ENCODE assay signal across 8 cellular contexts in genomic region chr2:36931688-36932087, GRCh38. TPM values are rescaled to one million over a fixed set of nuclear protein-coding genes. Genes with fewer than 3 reads are reported as not detected.
DNase-seq lines count a peak whose midpoint lies in the region; ATAC-seq, FAIRE-seq and TF ChIP-seq lines count a peak whose summit lies in the region.
"Not testable (repeated sequence)": the region's sequence is repeated elsewhere in the genome, so short reads cannot be mapped to it uniquely, and the experiment has no call there.

No MANE protein-coding gene starts in this region.

- H3K4me3 Mint-ChIP-seq in chondrocyte (ENCODE audit: unreplicated experiment), result not testable (repeated sequence)

- H3K27ac ChIP-seq in PC-9 (peak overlapping the region; percentile 9; the same call in 1 of the 2 replicates), foreskin keratinocyte (peak overlapping the region; percentile 72), upper lobe of right lung (peak overlapping the region; percentile 65)
- not testable (repeated sequence) for H3K27ac ChIP-seq in K562 (ENCODE audit: extremely low read depth, low read depth, low read length); mesenchymal stem cell (ENCODE audit: low read length, poor library complexity, severe bottlenecking); trophoblast cell (ENCODE audit: low read depth, low read length)

- H3K27ac Mint-ChIP-seq in chondrocyte (ENCODE audit: unreplicated experiment), result peak overlapping the region; percentile 61

- not testable (repeated sequence) for H2BK5ac ChIP-seq in mesenchymal stem cell (ENCODE audit: low read depth, low read length, poor library complexity, severe bottlenecking); trophoblast cell (ENCODE audit: low read depth, low read length, poor library complexity)

- not testable (repeated sequence) for H3K4me2 ChIP-seq in PC-9; K562 (ENCODE audit: insufficient read depth, low read length); mesenchymal stem cell (ENCODE audit: low read length, poor library complexity, severe bottlenecking); trophoblast cell (ENCODE audit: low read length)

- not testable (repeated sequence) for H3K4me1 ChIP-seq in PC-9 (replicated peaks; ENCODE audit: insufficient read depth); K562 (replicated peaks in 1 of 2; ENCODE audit: control insufficient read depth in 2 of 2, insufficient read depth in 2 of 2, low read length in 2 of 2); mesenchymal stem cell (ENCODE audit: control insufficient read depth, insufficient read depth, low read depth, low read length); trophoblast cell (ENCODE audit: control insufficient read depth in 1 of 2, insufficient read depth in 2 of 2, low read length in 2 of 2)
- H3K4me1 ChIP-seq in foreskin keratinocyte (peaks cover 18% of the 10 kb centered on the region), upper lobe of right lung (peaks cover 17% of the 10 kb centered on the region)

- H3K9me3 ChIP-seq in PC-9 (ENCODE audit: insufficient read depth, low read depth); K562 (replicated peaks; ENCODE audit: control insufficient read depth, insufficient read depth, low read depth, low read length); mesenchymal stem cell (ENCODE audit: control insufficient read depth, low read length); trophoblast cell (ENCODE audit: insufficient read depth, low read depth, low read length); upper lobe of right lung: not testable (repeated sequence)

- not testable (repeated sequence) for H3K9ac ChIP-seq in K562 (ENCODE audit: insufficient read depth in 1 of 2, low read depth in 2 of 2, low read length in 2 of 2); trophoblast cell (ENCODE audit: low read length)
- peak overlapping the region; percentile 75 for H3K9ac ChIP-seq in mesenchymal stem cell (ENCODE audit: low read length)

- TF ChIP-seq CTCF in PC-9 (conservative IDR thresholded peaks at IDR 0.05); K562 (IDR thresholded peaks at IDR 0.05 in 2 of 3, conservative IDR thresholded peaks at IDR 0.05 in 1 of 3; ENCODE audit: insufficient read depth in 2 of 3, low read depth in 1 of 3, low read length in 3 of 3); chondrocyte (IDR thresholded peaks at IDR 0.05); foreskin keratinocyte (conservative IDR thresholded peaks at IDR 0.05); upper lobe of right lung (IDR thresholded peaks at IDR 0.05): not testable (repeated sequence)

- ATAC-seq in K562, result peak; percentile 27; the same call in 2 of the 3 replicates
- ATAC-seq in foreskin keratinocyte, upper lobe of right lung: not testable (repeated sequence)

- not testable (repeated sequence) for H3K27me3 ChIP-seq in PC-9 (ENCODE audit: insufficient read depth, low read depth); K562 (ENCODE audit: control insufficient read depth in 2 of 2, insufficient read depth in 2 of 2, low read length in 2 of 2); foreskin keratinocyte; mesenchymal stem cell (ENCODE audit: control insufficient read depth in 1 of 2, insufficient read depth in 1 of 2, low read length in 2 of 2); trophoblast cell (ENCODE audit: insufficient read depth, low read length); upper lobe of right lung

- not testable (repeated sequence) for H3K23ac ChIP-seq in mesenchymal stem cell (ENCODE audit: low read length in 2 of 2); trophoblast cell (ENCODE audit: low read length)

- not testable (repeated sequence) for TF ChIP-seq POLR2A in H54 (IDR thresholded peaks at IDR 0.05; ENCODE audit: low read depth, low read length); K562 (conservative IDR thresholded peaks at IDR 0.05)

- H4K12ac ChIP-seq in trophoblast cell (ENCODE audit: low read depth, low read length), result not testable (repeated sequence)

- not testable (repeated sequence) for H3K14ac ChIP-seq in mesenchymal stem cell (ENCODE audit: low read length in 2 of 2); trophoblast cell (ENCODE audit: low read length)

- H4K20me1 ChIP-seq in PC-9 (ENCODE audit: insufficient read depth); K562 (replicated peaks; ENCODE audit: control insufficient read depth, insufficient read depth, low read length): not testable (repeated sequence)

- H2AFZ ChIP-seq in PC-9; K562 (ENCODE audit: low read depth, low read length); mesenchymal stem cell (ENCODE audit: low read depth, low read length); trophoblast cell (ENCODE audit: insufficient read depth, low read length, poor library complexity): not testable (repeated sequence)

- in situ Hi-C loops in K562 (cut with MboI), result not testable (repeated sequence)

- whole genome bisulfite sequencing in K562 (ENCODE audit: insufficient coverage, low coverage, missing lambda C conversion rate), result 78% methylated on average over 4 of the region's 6 CpGs
- 95% methylated on average over 6 of the region's 6 CpGs for WGBS in mesenchymal stem cell
- WGBS in trophoblast cell (ENCODE audit: extremely low coverage, insufficient coverage, insufficient read length), result no CpG with 5 or more reads among the region's 6 CpGs

- not testable (repeated sequence) for H3K79me1 ChIP-seq in mesenchymal stem cell (replicated peaks; ENCODE audit: low read length, poor library complexity, severe bottlenecking); trophoblast cell (ENCODE audit: low read length)

- not testable (repeated sequence) for H3K9me2 ChIP-seq in PC-9 (ENCODE audit: insufficient read depth)

- peaks cover 21% of the 10 kb centered on the region for H3K79me2 ChIP-seq in PC-9 (ENCODE audit: low read depth)
- not testable (repeated sequence) for H3K79me2 ChIP-seq in K562 (ENCODE audit: control insufficient read depth, insufficient read depth, low read length); trophoblast cell (ENCODE audit: control insufficient read depth, insufficient read depth, low read length, poor library complexity)

- not testable (repeated sequence) for H4K8ac ChIP-seq in mesenchymal stem cell (ENCODE audit: low read length); trophoblast cell (ENCODE audit: low read depth, low read length)

- H3K4me1 Mint-ChIP-seq in chondrocyte (ENCODE audit: low read depth), result peaks cover 25% of the 10 kb centered on the region

- CTCF ChIA-PET in PC-9 (lab: Charles Lee), result interaction anchor here (0.6 kb wide), 1 partner anchor 32 kb away, joined by 5 read pairs; no protein-coding TSS in a partner anchor
- CTCF ChIA-PET in K562 (lab: Yijun Ruan, JAX; ENCODE audit: low intra/inter-chr PET ratio), result not testable (repeated sequence)

- H2AK5ac ChIP-seq in mesenchymal stem cell (ENCODE audit: low read length, severe bottlenecking); trophoblast cell (ENCODE audit: low read length): not testable (repeated sequence)

- not testable (repeated sequence) for H3K27me3 Mint-ChIP-seq in chondrocyte (ENCODE audit: low read depth)

- H3K9me3 Mint-ChIP-seq in chondrocyte (ENCODE audit: low read depth), result not testable (repeated sequence)

- not testable (repeated sequence) for TF ChIP-seq EP300 in K562 (IDR thresholded peaks at IDR 0.05; ENCODE audit: low read length)

- FAIRE-seq in H54 (lab: Jason Lieb, UNC), result peak; percentile 68
- not testable (repeated sequence) for FAIRE-seq in K562 (lab: Jason Lieb, UNC)

- H3K36me3 Mint-ChIP-seq in chondrocyte (ENCODE audit: low read depth), result not testable (repeated sequence)

- not testable (repeated sequence) for TF ChIP-seq RAD21 in K562 (CRISPR knock-in tag; conservative IDR thresholded peaks at IDR 0.05 in 1 of 2, IDR thresholded peaks at IDR 0.05 in 1 of 2)

- not testable (repeated sequence) for H3K4me3 ChIP-seq in PC-9; K562; mesenchymal stem cell (ENCODE audit: insufficient read depth in 1 of 2, low read depth in 1 of 2, low read length in 2 of 2); trophoblast cell (ENCODE audit: low read depth, low read length); upper lobe of right lung

- H2BK12ac ChIP-seq in mesenchymal stem cell (ENCODE audit: low read length in 2 of 2), result not testable (repeated sequence)
- H2BK12ac ChIP-seq in trophoblast cell (ENCODE audit: low read length), result peak overlapping the region; percentile 71

- not testable (repeated sequence) for H3K9me1 ChIP-seq in K562 (ENCODE audit: control insufficient read depth, insufficient read depth, low read length)

- not testable (repeated sequence) for H3K4ac ChIP-seq in mesenchymal stem cell (ENCODE audit: low read depth in 1 of 2, low read length in 2 of 2); trophoblast cell (ENCODE audit: low read depth, low read length)

- not testable (repeated sequence) for H3K36me3 ChIP-seq in PC-9 (ENCODE audit: low read depth); K562 (ENCODE audit: control insufficient read depth, insufficient read depth, low read length); mesenchymal stem cell (ENCODE audit: control insufficient read depth in 1 of 2, insufficient read depth in 2 of 2, low read depth in 1 of 2, low read length in 2 of 2); trophoblast cell (ENCODE audit: control insufficient read depth in 1 of 2, insufficient read depth in 2 of 2, low read length in 2 of 2); upper lobe of right lung

- not testable (repeated sequence) for H2BK120ac ChIP-seq in mesenchymal stem cell (ENCODE audit: low read depth, low read length); trophoblast cell (ENCODE audit: insufficient read depth, low read length, poor library complexity)

- H4K91ac ChIP-seq in mesenchymal stem cell (ENCODE audit: low read length); trophoblast cell (ENCODE audit: low read depth, low read length): not testable (repeated sequence)

- not testable (repeated sequence) for H2BK15ac ChIP-seq in mesenchymal stem cell (ENCODE audit: low read depth, poor library complexity, severe bottlenecking)

- intact Hi-C loops in PC-9 (cut with micrococcal nuclease; ENCODE audit: unreplicated experiment); K562 (cut with micrococcal nuclease); upper lobe of right lung (cut with DNase I): not testable (repeated sequence)

- DNase-seq in H54 (ENCODE audit: insufficient read length, low spot score); PC-9; K562 (ENCODE audit: extremely low read depth in 1 of 4, low spot score in 3 of 4); chondrocyte (ENCODE audit: low spot score); foreskin keratinocyte; mesenchymal stem cell; trophoblast cell; upper lobe of right lung: not testable (repeated sequence)

- POLR2A ChIA-PET in PC-9 (lab: Charles Lee; ENCODE audit: unreplicated experiment); K562 (lab: Yijun Ruan, JAX): not testable (repeated sequence)

- not testable (repeated sequence) for BruUV-seq in PC-9 (replicated peaks; lab: Mats Ljungman, UMichigan); K562 (replicated peaks; lab: Mats Ljungman, UMichigan)

- not testable (repeated sequence) for H3K18ac ChIP-seq in mesenchymal stem cell (ENCODE audit: low read depth in 1 of 2, low read length in 2 of 2); trophoblast cell (ENCODE audit: low read length)

- H3F3A ChIP-seq in PC-9 (ENCODE audit: insufficient read depth, low read depth), result not testable (repeated sequence)

RNA-seq across cellular contexts. Expression of gene STRN, which starts 34.6 kb away (rescaled TPM):
- total RNA-seq in PC-9 (2021) (33.5 and 37.6 TPM in 2 replicates), K562 (2014; rRNA removed) (12.8 and 13.4 TPM in 2 replicates), K562 (2014; rRNA removed; fragmentation: Illumina TruSeq; extraction: Trizol) (23.6 and 30.9 TPM in 2 replicates), K562 (2015; rRNA removed; fragmentation: Illumina TruSeq; extraction: Trizol) (18.1 and 20.0 TPM in 2 replicates), K562 (2021) (26.4 and 29.1 TPM in 2 replicates), chondrocyte (22.7 to 27.5 TPM (median 25.3 TPM) in 3 replicates), foreskin keratinocyte (22.7 and 24.3 TPM in 2 replicates), upper lobe of right lung (33.1 TPM)
- total RNA-seq in K562 (2011; cell fraction: chromatin; rRNA removed; ENCODE audit: low replicate concordance), result 8.8 and 32.4 TPM in 2 replicates
- total RNA-seq in K562 (2011; cell fraction: nucleolus; rRNA removed), result 3.0 and 5.8 TPM in 2 replicates
- total RNA-seq in K562 (2011; cell fraction: nucleoplasm; rRNA removed), result 12.8 and 26.0 TPM in 2 replicates
- polyA plus RNA-seq in K562 (2011; rRNA removed) (24.2 and 31.2 TPM in 2 replicates), K562 (2014; fragmentation: Illumina TruSeq; extraction: Trizol) (19.2 and 22.4 TPM in 2 replicates), K562 (2014; fragmentation: Nextera tagmentation; extraction: Ambion mirVana) (1 to 10 TPM; 1.3 to 1.6 TPM), K562 (2014; rRNA removed) (11.4 and 12.8 TPM in 2 replicates), foreskin keratinocyte (3.1 and 3.9 TPM in 2 replicates)
- 11.4 and 12.9 TPM in 2 replicates for polyA plus RNA-seq in K562 (2011; cell fraction: cytosol; rRNA removed)
- polyA plus RNA-seq in K562 (2011; cell fraction: nucleus; rRNA removed), result 14.0 and 19.6 TPM in 2 replicates
- polyA plus RNA-seq in K562 (2012), result 13.4 and 16.0 TPM in 2 replicates
- polyA minus RNA-seq in K562 (2011; rRNA and poly(A)+ RNA removed), result 82.1 and 87.5 TPM in 2 replicates
- polyA minus RNA-seq in K562 (2011; cell fraction: cytosol; rRNA and poly(A)+ RNA removed), result 19.7 and 28.7 TPM in 2 replicates
- 9.0 and 18.2 TPM in 2 replicates for polyA minus RNA-seq in K562 (2011; cell fraction: nucleus; rRNA and poly(A)+ RNA removed)
- polyA plus RNA-seq in mesenchymal stem cell (2013, experiment 1 of 2), result 12.7 TPM
- polyA plus RNA-seq in mesenchymal stem cell (2013, experiment 2 of 2), result 12.7 TPM
- polyA plus RNA-seq in trophoblast cell (2013), result 24.2 and 24.7 TPM in 2 replicates
